Comparison of ENCODE assay signal across 22 cellular contexts in the genomic region with DNA sequence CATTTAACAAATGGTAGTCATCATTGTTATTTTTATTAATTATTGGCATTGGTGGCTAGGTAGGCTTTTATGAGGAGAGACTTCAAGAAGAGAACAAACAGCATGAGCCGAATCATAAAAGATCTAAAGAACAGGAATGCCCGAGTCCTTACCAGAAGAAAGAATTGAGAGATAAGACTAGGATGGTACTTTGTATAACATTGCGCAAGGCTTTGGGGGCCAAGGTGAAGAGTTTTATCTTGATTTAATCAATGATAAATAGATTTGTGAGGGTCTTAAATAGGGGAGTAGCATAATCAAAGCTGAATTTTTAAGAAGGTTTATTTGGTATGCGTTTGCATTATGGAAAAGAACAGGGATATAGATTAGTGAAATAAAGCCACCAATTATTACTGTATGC. TPM values are rescaled to one million over a fixed set of nuclear protein-coding genes. Genes with fewer than 3 reads are reported as not detected.
DNase-seq lines count a peak whose midpoint lies in the region; ATAC-seq, FAIRE-seq and TF ChIP-seq lines count a peak whose summit lies in the region.
"Had no signal": no experiment of that assay in that cellular context is flagged by ENCODE, and none has a peak within 500 bp of the region (broad histone marks: within the 10 kb centered on the region; RNA-seq: fewer than 3 reads in every experiment).

No MANE protein-coding gene starts in this region.

- peaks cover 13 to 32% of the 10 kb centered on the region in 2 experiments; a peak in 3 of 4 replicates for H3K79me1 ChIP-seq in IMR-90 (ENCODE audit: low read depth in 1 of 2, low read length in 2 of 2)

- H3K23ac ChIP-seq in IMR-90 (ENCODE audit: low read depth, low read length), result no peak overlapping the region

- no peak overlapping the region for H3K14ac ChIP-seq in IMR-90 (replicated peaks; ENCODE audit: low read depth, low read length)

- WGBS in HepG2 (ENCODE audit: low lambda C conversion rate), result 96% methylated on average over 4 of the region's 4 CpGs
- WGBS in right lobe of liver (ENCODE audit: insufficient coverage, low coverage, low lambda C conversion rate, missing lambda C conversion rate), result 89% methylated on average over 4 of the region's 4 CpGs
- WGBS in IMR-90 (ENCODE audit: extremely low coverage in 2 of 2, insufficient read length in 1 of 2), 2 experiments, result 96 to 100% methylated on average over 1 to 3 of the region's 4 CpGs
- WGBS in K562 (ENCODE audit: insufficient coverage, low coverage, missing lambda C conversion rate), result 93% methylated on average over 4 of the region's 4 CpGs

- no peak overlapping the region for H4K91ac ChIP-seq in IMR-90 (ENCODE audit: insufficient read depth, low read depth, low read length)

- no peak for TF ChIP-seq RAD21 in HepG2 (CRISPR knock-in tag; IDR thresholded peaks at IDR 0.05)
- TF ChIP-seq RAD21 in IMR-90 (IDR thresholded peaks at IDR 0.05; ENCODE audit: low read length), result no peak
- TF ChIP-seq RAD21 in K562 (CRISPR knock-in tag; conservative IDR thresholded peaks at IDR 0.05 in 1 of 2, IDR thresholded peaks at IDR 0.05 in 1 of 2), result no peak

- H3K36me3 ChIP-seq in HepG2 (replicated peaks in 1 of 2; ENCODE audit: control insufficient read depth in 1 of 2, insufficient read depth in 2 of 2, low read length in 2 of 2) (peaks cover 0 to 19% of the 10 kb centered on the region in 2 experiments; a peak in 3 of 5 replicates), right lobe of liver (peaks cover 0 to 11% (median 2%) of the 10 kb centered on the region in 4 donors), IMR-90 (ENCODE audit: control insufficient read depth, insufficient read depth, low read length) (peaks cover 2% of the 10 kb centered on the region; the same call in 1 of the 2 replicates), K562 (ENCODE audit: control insufficient read depth, insufficient read depth, low read length) (peaks cover 9% of the 10 kb centered on the region)

- H3K9me1 ChIP-seq in IMR-90 (ENCODE audit: insufficient read depth, low read length), result 0 out of 2 replicates have a peak, but pooled peaks cover 2% of the 10 kb centered on the region
- no peaks in the 10 kb centered on the region for H3K9me1 ChIP-seq in K562 (ENCODE audit: control insufficient read depth, insufficient read depth, low read length)

- no peak overlapping the region for H4K5ac ChIP-seq in IMR-90 (ENCODE audit: low read depth, low read length)

- H2BK15ac ChIP-seq in IMR-90 (ENCODE audit: low read depth, low read length), result no peak overlapping the region

- H3K9ac ChIP-seq in HepG2 (ENCODE audit: insufficient read depth, low read depth, low read length) (no peak overlapping the region), IMR-90 (ENCODE audit: low read depth, low read length) (no peak overlapping the region), K562 (ENCODE audit: insufficient read depth in 1 of 2, low read depth in 2 of 2, low read length in 2 of 2) (no peak overlapping the region)
- H3K9ac ChIP-seq: BLaER1 had no signal

- ATAC-seq in HepG2 (no peak), right lobe of liver (no peak), IMR-90 (ENCODE audit: low read depth) (no peak), K562 (no peak), GM19463 (IDR thresholded peaks at IDR 0.05; ENCODE audit: unreplicated experiment) (no peak)
- ATAC-seq: A549; CD8-positive, alpha-beta T cell had no signal

- no peak for TF ChIP-seq EP300 in HepG2 (IDR thresholded peaks at IDR 0.05; ENCODE audit: low read depth in 2 of 2, low read length in 2 of 2)
- no peak for TF ChIP-seq EP300 in HepG2 (CRISPR knock-in tag; IDR thresholded peaks at IDR 0.05; ENCODE audit: borderline replicate concordance)
- no peak for TF ChIP-seq EP300 in K562 (IDR thresholded peaks at IDR 0.05; ENCODE audit: low read length)

- no peaks in the 10 kb centered on the region for H3K4me1 ChIP-seq in HepG2 (ENCODE audit: insufficient read depth, low read length)
- no peaks in the 10 kb centered on the region for H3K4me1 ChIP-seq in right lobe of liver
- H3K4me1 ChIP-seq in IMR-90 (ENCODE audit: control insufficient read depth, insufficient read depth, low read length), result no peaks in the 10 kb centered on the region
- no peaks in the 10 kb centered on the region; a peak in 1 of 5 replicates for H3K4me1 ChIP-seq in K562 (replicated peaks in 1 of 2; ENCODE audit: control insufficient read depth in 2 of 2, insufficient read depth in 2 of 2, low read length in 2 of 2)
- H3K4me1 ChIP-seq: A549 had no signal

- dilution Hi-C loops in IMR-90 (cut with HindIII; ENCODE audit: low sequenced_read_pairs, unreplicated experiment), result no loop called here

- TF ChIP-seq POLR2A in HepG2 (IDR thresholded peaks at IDR 0.05; ENCODE audit: insufficient read depth in 1 of 2, low read depth in 2 of 2, low read length in 2 of 2) (no peak), right lobe of liver (IDR thresholded peaks at IDR 0.05) (no peak), IMR-90 (IDR thresholded peaks at IDR 0.05; ENCODE audit: low read depth, low read length) (no peak), K562 (conservative IDR thresholded peaks at IDR 0.05) (no peak)

- no peaks in the 10 kb centered on the region for H3K27me3 ChIP-seq in HepG2 (ENCODE audit: control insufficient read depth in 1 of 2, insufficient read depth in 2 of 2, low read length in 2 of 2)
- no peaks in the 10 kb centered on the region for H3K27me3 ChIP-seq in right lobe of liver
- no peaks in the 10 kb centered on the region for H3K27me3 ChIP-seq in IMR-90 (ENCODE audit: control insufficient read depth, insufficient read depth, low read length)
- H3K27me3 ChIP-seq in K562 (ENCODE audit: control insufficient read depth in 2 of 2, insufficient read depth in 2 of 2, low read length in 2 of 2), result no peaks in the 10 kb centered on the region
- H3K27me3 ChIP-seq: BE2C, BLaER1 had no signal

- no peak for DNase-seq in HepG2 (ENCODE audit: low spot score)
- DNase-seq in right lobe of liver, result no peak
- no peak for DNase-seq in IMR-90
- no peak for DNase-seq in K562 (ENCODE audit: extremely low read depth in 1 of 4, low spot score in 3 of 4)
- no peak for DNase-seq in GM19240 (ENCODE audit: insufficient read length, low spot score)
- DNase-seq in activated naive CD4-positive, alpha-beta T cell treated with anti-CD3 and anti-CD28 coated beads, Interleukin-2, amount 50 U/mL, for 16 hours, result no peak
- DNase-seq: ACHN; BE2C; C1 segment of cervical spinal cord; Calu3; CD4-positive, alpha-beta T cell; CD8-positive, alpha-beta T cell; DMS79 treated with DMSO at 0.1 percent for 48 hours; GF-D8 had no signal

- no peak overlapping the region for H2AK9ac ChIP-seq in IMR-90 (replicated peaks; ENCODE audit: low read depth, low read length, poor library complexity)

- H3K4me3 ChIP-seq in HepG2 (replicated peaks in 1 of 3; ENCODE audit: insufficient read depth in 1 of 3, low read depth in 2 of 3, low read length in 3 of 3) (no peak overlapping the region), right lobe of liver (no peak overlapping the region), IMR-90 (ENCODE audit: insufficient read depth, low read depth, low read length) (no peak overlapping the region), K562 (no peak overlapping the region)
- H3K4me3 ChIP-seq: A549, BLaER1 had no signal

- H2BK120ac ChIP-seq in IMR-90 (ENCODE audit: low read depth, low read length), result no peak overlapping the region

- H2BK5ac ChIP-seq in IMR-90 (ENCODE audit: low read depth, low read length, poor library complexity, severe bottlenecking), result no peak overlapping the region

- BruUV-seq in HepG2 (replicated peaks; lab: Mats Ljungman, UMichigan), result TSS peak; percentile 26
- no TSS peak for BruUV-seq in IMR-90 (replicated peaks; lab: Mats Ljungman, UMichigan)
- no TSS peak for BruUV-seq in K562 (replicated peaks; lab: Mats Ljungman, UMichigan)

- H3K27ac ChIP-seq in HepG2 (ENCODE audit: extremely low read length, insufficient read depth, low read length) (no peak overlapping the region), right lobe of liver (no peak overlapping the region), IMR-90 (ENCODE audit: insufficient read depth, low read length) (no peak overlapping the region), K562 (ENCODE audit: extremely low read depth, low read depth, low read length) (no peak overlapping the region)
- H3K27ac ChIP-seq: 22Rv1, A549, BLaER1 had no signal

- H3K4me2 ChIP-seq in HepG2 (ENCODE audit: low read depth, low read length), result no peak overlapping the region
- no peak overlapping the region for H3K4me2 ChIP-seq in IMR-90 (ENCODE audit: low read depth, low read length)
- no peak overlapping the region for H3K4me2 ChIP-seq in K562 (ENCODE audit: insufficient read depth, low read length)
- H3K4me2 ChIP-seq: A549, BLaER1 had no signal

- H2AFZ ChIP-seq in HepG2 (ENCODE audit: low read length), result no peak overlapping the region
- H2AFZ ChIP-seq in IMR-90 (replicated peaks; ENCODE audit: low read length, poor library complexity), result no peak overlapping the region
- no peak overlapping the region for H2AFZ ChIP-seq in K562 (ENCODE audit: low read depth, low read length)

- no peak overlapping the region for H4K8ac ChIP-seq in IMR-90 (ENCODE audit: low read depth in 2 of 2, low read length in 2 of 2)

- H4K20me1 ChIP-seq in HepG2 (ENCODE audit: insufficient read depth, low read length), result no peaks in the 10 kb centered on the region
- no peaks in the 10 kb centered on the region; the same call in none of the 2 replicates for H4K20me1 ChIP-seq in IMR-90 (ENCODE audit: insufficient read depth, low read length)
- no peaks in the 10 kb centered on the region for H4K20me1 ChIP-seq in K562 (replicated peaks; ENCODE audit: control insufficient read depth, insufficient read depth, low read length)

- no peak overlapping the region for H2BK20ac ChIP-seq in IMR-90 (ENCODE audit: low read depth, low read length)

- CTCF ChIA-PET in HepG2 (lab: Yijun Ruan, JAX; ENCODE audit: low intra/inter-chr PET ratio, low total read pairs) (no interaction called here), IMR-90 (lab: Yijun Ruan, JAX) (no interaction called here), K562 (lab: Yijun Ruan, JAX; ENCODE audit: low intra/inter-chr PET ratio) (no interaction called here)

- TF ChIP-seq CTCF in HepG2 (CRISPR knock-in tag; IDR thresholded peaks at IDR 0.05) (no peak), right lobe of liver (IDR thresholded peaks at IDR 0.05) (no peak), IMR-90 (conservative IDR thresholded peaks at IDR 0.05; ENCODE audit: low read depth, low read length) (no peak), K562 (IDR thresholded peaks at IDR 0.05 in 2 of 3, conservative IDR thresholded peaks at IDR 0.05 in 1 of 3; ENCODE audit: insufficient read depth in 2 of 3, low read depth in 1 of 3, low read length in 3 of 3) (no peak)

- no peak overlapping the region for H3K18ac ChIP-seq in IMR-90 (ENCODE audit: low read depth, low read length)

- H2AK5ac ChIP-seq in IMR-90 (ENCODE audit: low read depth, low read length), result no peak overlapping the region

- H3K56ac ChIP-seq in IMR-90 (ENCODE audit: extremely low read depth, insufficient read depth, low read length), result no peak overlapping the region

- intact Hi-C loops in HepG2 (cut with micrococcal nuclease; ENCODE audit: unreplicated experiment), result no loop called here
- intact Hi-C loops in right lobe of liver (cut with DNase I), result no loop called here
- intact Hi-C loops in IMR-90 (cut with micrococcal nuclease), result no loop called here
- intact Hi-C loops in K562 (cut with micrococcal nuclease), result no loop called here

- H3K79me2 ChIP-seq in HepG2 (ENCODE audit: insufficient read depth, low read length) (peaks cover 12% of the 10 kb centered on the region), K562 (ENCODE audit: control insufficient read depth, insufficient read depth, low read length) (peaks cover 16% of the 10 kb centered on the region)

- FAIRE-seq in HepG2 (lab: Jason Lieb, UNC) (no peak), K562 (lab: Jason Lieb, UNC) (peak; percentile 48)
- FAIRE-seq: A549, D721Med, GM12891, GM19239 had no signal

- in situ Hi-C loops in HepG2 (cut with HindIII; ENCODE audit: extremely low pct_ligation_motif_present, low pct_unique_long_range_greater_than_20kb) (no loop called here), IMR-90 (cut with MboI; ENCODE audit: low sequenced_read_pairs) (no loop called here), K562 (cut with MboI) (no loop called here)

- no peak overlapping the region for H3K4ac ChIP-seq in IMR-90 (ENCODE audit: low read depth, low read length)

- POLR2A ChIA-PET in HepG2 (lab: Yijun Ruan, JAX) (no interaction called here), IMR-90 (lab: Charles Lee; ENCODE audit: unreplicated experiment) (no interaction called here), K562 (lab: Yijun Ruan, JAX) (no interaction called here)

- no peaks in the 10 kb centered on the region for H3K9me3 ChIP-seq in HepG2 (ENCODE audit: low read length)
- H3K9me3 ChIP-seq in right lobe of liver, result no peaks in the 10 kb centered on the region
- no peaks in the 10 kb centered on the region for H3K9me3 ChIP-seq in IMR-90 (ENCODE audit: control insufficient read depth, insufficient read depth, low read length)
- no peaks in the 10 kb centered on the region; the same call in 1 of the 2 replicates for H3K9me3 ChIP-seq in K562 (replicated peaks; ENCODE audit: control insufficient read depth, insufficient read depth, low read depth, low read length)
- H3K9me3 ChIP-seq: A549, BE2C, Caco-2 had no signal

RNA-seq across cellular contexts. Expression of a gene that starts 15.4 kb away (rescaled TPM):
- total RNA-seq in HepG2 (2016; rRNA removed; fragmentation: Illumina TruSeq; extraction: Trizol) (21.5 and 36.2 TPM in 2 replicates), right lobe of liver (10 to 100 TPM; 10.2 to 12.3 (median 11.0) TPM), IMR-90 (2012; rRNA removed) (16.8 and 26.7 TPM in 2 replicates), K562 (2014; rRNA removed) (9.7 and 11.0 TPM in 2 replicates), K562 (2014; rRNA removed; fragmentation: Illumina TruSeq; extraction: Trizol) (24.3 and 26.4 TPM in 2 replicates), K562 (2015; rRNA removed; fragmentation: Illumina TruSeq; extraction: Trizol) (20.6 and 23.0 TPM in 2 replicates), K562 (2021) (15.1 and 16.8 TPM in 2 replicates)
- total RNA-seq in HepG2 (2016; cell fraction: cytosol; rRNA removed; fragmentation: Illumina TruSeq; extraction: Trizol; ENCODE audit: low read depth), result 2.2 and 2.3 TPM in 2 replicates
- 22.3 and 33.2 TPM in 2 replicates for total RNA-seq in HepG2 (2016; cell fraction: insoluble cytoplasmic fraction; rRNA removed; fragmentation: Illumina TruSeq; extraction: Trizol)
- total RNA-seq in HepG2 (2016; cell fraction: membrane; rRNA removed; fragmentation: Illumina TruSeq; extraction: Trizol), result 6.7 and 8.7 TPM in 2 replicates
- 16.0 and 16.1 TPM in 2 replicates for total RNA-seq in HepG2 (2016; cell fraction: nucleus; rRNA removed; fragmentation: Illumina TruSeq; extraction: Trizol)
- polyA plus RNA-seq in HepG2 (2011; rRNA removed) (7.9 and 11.4 TPM in 2 replicates), IMR-90 (2012; rRNA removed) (7.0 TPM in 2 replicates), K562 (2011; rRNA removed) (21.1 and 26.3 TPM in 2 replicates), K562 (2014; fragmentation: Illumina TruSeq; extraction: Trizol) (16.6 and 16.7 TPM in 2 replicates), K562 (2014; fragmentation: Nextera tagmentation; extraction: Ambion mirVana) (10 to 100 TPM; 14.9 to 15.7 TPM), K562 (2014; rRNA removed) (11.6 and 12.9 TPM in 2 replicates)
- 5.2 and 6.8 TPM in 2 replicates for polyA plus RNA-seq in HepG2 (2011; cell fraction: cytosol; rRNA removed)
- polyA plus RNA-seq in HepG2 (2011; cell fraction: nucleus; rRNA removed), result 2.3 and 2.8 TPM in 2 replicates
- 8.2 and 11.4 TPM in 2 replicates for polyA plus RNA-seq in HepG2 (2012)
- 0.60 and 0.67 TPM in 2 replicates for polyA plus RNA-seq in HepG2 (2016; cell fraction: cytosol; fragmentation: Illumina TruSeq; extraction: Trizol; ENCODE audit: low read depth)
- 18.6 and 21.4 TPM in 2 replicates for polyA plus RNA-seq in HepG2 (2016; cell fraction: insoluble cytoplasmic fraction; fragmentation: Illumina TruSeq; extraction: Trizol; ENCODE audit: low read depth)
- polyA plus RNA-seq in HepG2 (2016; cell fraction: membrane; fragmentation: Illumina TruSeq; extraction: Trizol; ENCODE audit: low read depth), result 2.7 and 3.2 TPM in 2 replicates
- polyA plus RNA-seq in HepG2 (2016; cell fraction: nucleus; fragmentation: Illumina TruSeq; extraction: Trizol; ENCODE audit: insufficient read depth, low read depth), result 12.6 and 14.0 TPM in 2 replicates
- polyA minus RNA-seq in HepG2 (2011; rRNA and poly(A)+ RNA removed; ENCODE audit: low replicate concordance), result 9.7 and 15.0 TPM in 2 replicates
- polyA minus RNA-seq in HepG2 (2011; cell fraction: cytosol; rRNA and poly(A)+ RNA removed), result 9.3 and 12.9 TPM in 2 replicates
- polyA minus RNA-seq in HepG2 (2011; cell fraction: nucleus; rRNA and poly(A)+ RNA removed), result 21.1 and 23.2 TPM in 2 replicates
- 2.0 and 2.5 TPM in 2 replicates for polyA plus RNA-seq in IMR-90 (2012; cell fraction: cytosol; rRNA removed)
- 1.4 and 4.7 TPM in 2 replicates for polyA plus RNA-seq in IMR-90 (2012; cell fraction: nucleus; rRNA removed; ENCODE audit: low replicate concordance)
- total RNA-seq in K562 (2011; cell fraction: chromatin; rRNA removed; ENCODE audit: low replicate concordance), result 11.2 and 27.9 TPM in 2 replicates
- 3.7 and 5.8 TPM in 2 replicates for total RNA-seq in K562 (2011; cell fraction: nucleolus; rRNA removed)
- total RNA-seq in K562 (2011; cell fraction: nucleoplasm; rRNA removed), result 7.2 and 11.5 TPM in 2 replicates
- 5.1 and 9.1 TPM in 2 replicates for polyA plus RNA-seq in K562 (2011; cell fraction: cytosol; rRNA removed)
- 4.4 and 5.6 TPM in 2 replicates for polyA plus RNA-seq in K562 (2011; cell fraction: nucleus; rRNA removed)
- polyA plus RNA-seq in K562 (2012), result 11.4 and 12.7 TPM in 2 replicates
- 31.0 and 32.5 TPM in 2 replicates for polyA minus RNA-seq in K562 (2011; rRNA and poly(A)+ RNA removed)
- polyA minus RNA-seq in K562 (2011; cell fraction: cytosol; rRNA and poly(A)+ RNA removed), result 10.6 and 13.6 TPM in 2 replicates
- polyA minus RNA-seq in K562 (2011; cell fraction: nucleus; rRNA and poly(A)+ RNA removed), result 8.3 and 13.6 TPM in 2 replicates

RNA-seq across cellular contexts. Expression of a gene that starts 16.2 kb away (rescaled TPM):
- total RNA-seq in HepG2 (2016; rRNA removed; fragmentation: Illumina TruSeq; extraction: Trizol) (8.5 and 10.3 TPM in 2 replicates), right lobe of liver (1 to 10 TPM; 3.6 to 6.6 (median 4.8) TPM), IMR-90 (2012; rRNA removed) (3.0 and 4.4 TPM in 2 replicates), K562 (2014; rRNA removed) (2.5 and 4.8 TPM in 2 replicates), K562 (2014; rRNA removed; fragmentation: Illumina TruSeq; extraction: Trizol) (7.5 and 7.9 TPM in 2 replicates), K562 (2015; rRNA removed; fragmentation: Illumina TruSeq; extraction: Trizol) (4.9 and 5.1 TPM in 2 replicates), K562 (2021) (12.6 and 13.0 TPM in 2 replicates)
- 4.4 and 5.6 TPM in 2 replicates for total RNA-seq in HepG2 (2016; cell fraction: cytosol; rRNA removed; fragmentation: Illumina TruSeq; extraction: Trizol; ENCODE audit: low read depth)
- total RNA-seq in HepG2 (2016; cell fraction: insoluble cytoplasmic fraction; rRNA removed; fragmentation: Illumina TruSeq; extraction: Trizol), result 9.8 and 10.3 TPM in 2 replicates
- 13.2 and 15.5 TPM in 2 replicates for total RNA-seq in HepG2 (2016; cell fraction: membrane; rRNA removed; fragmentation: Illumina TruSeq; extraction: Trizol)
- 10.3 and 13.5 TPM in 2 replicates for total RNA-seq in HepG2 (2016; cell fraction: nucleus; rRNA removed; fragmentation: Illumina TruSeq; extraction: Trizol)
- polyA plus RNA-seq in HepG2 (2011; rRNA removed) (13.2 and 17.3 TPM in 2 replicates), IMR-90 (2012; rRNA removed) (15.6 and 17.3 TPM in 2 replicates), K562 (2011; rRNA removed) (9.1 and 13.5 TPM in 2 replicates), K562 (2014; fragmentation: Illumina TruSeq; extraction: Trizol) (13.1 and 18.2 TPM in 2 replicates), K562 (2014; fragmentation: Nextera tagmentation; extraction: Ambion mirVana) (1 to 10 TPM; 2.1 to 3.4 TPM), K562 (2014; rRNA removed) (5.6 and 7.4 TPM in 2 replicates)
- 15.8 and 16.2 TPM in 2 replicates for polyA plus RNA-seq in HepG2 (2011; cell fraction: cytosol; rRNA removed)
- 9.5 and 9.9 TPM in 2 replicates for polyA plus RNA-seq in HepG2 (2011; cell fraction: nucleus; rRNA removed)
- polyA plus RNA-seq in HepG2 (2012), result 13.4 and 13.8 TPM in 2 replicates
- polyA plus RNA-seq in HepG2 (2016; cell fraction: cytosol; fragmentation: Illumina TruSeq; extraction: Trizol; ENCODE audit: low read depth), result 7.7 and 10.5 TPM in 2 replicates
- polyA plus RNA-seq in HepG2 (2016; cell fraction: insoluble cytoplasmic fraction; fragmentation: Illumina TruSeq; extraction: Trizol; ENCODE audit: low read depth), result 17.6 and 22.7 TPM in 2 replicates
- 20.6 and 21.7 TPM in 2 replicates for polyA plus RNA-seq in HepG2 (2016; cell fraction: membrane; fragmentation: Illumina TruSeq; extraction: Trizol; ENCODE audit: low read depth)
- 20.4 TPM in 2 replicates for polyA plus RNA-seq in HepG2 (2016; cell fraction: nucleus; fragmentation: Illumina TruSeq; extraction: Trizol; ENCODE audit: insufficient read depth, low read depth)
- 10.3 and 19.8 TPM in 2 replicates for polyA minus RNA-seq in HepG2 (2011; rRNA and poly(A)+ RNA removed; ENCODE audit: low replicate concordance)
- 4.6 and 5.2 TPM in 2 replicates for polyA minus RNA-seq in HepG2 (2011; cell fraction: cytosol; rRNA and poly(A)+ RNA removed)
- 17.9 and 21.6 TPM in 2 replicates for polyA minus RNA-seq in HepG2 (2011; cell fraction: nucleus; rRNA and poly(A)+ RNA removed)
- 9.0 and 11.2 TPM in 2 replicates for polyA plus RNA-seq in IMR-90 (2012; cell fraction: cytosol; rRNA removed)
- polyA plus RNA-seq in IMR-90 (2012; cell fraction: nucleus; rRNA removed; ENCODE audit: low replicate concordance), result 11.4 and 19.1 TPM in 2 replicates
- total RNA-seq in K562 (2011; cell fraction: chromatin; rRNA removed; ENCODE audit: low replicate concordance), result 2.9 and 6.2 TPM in 2 replicates
- total RNA-seq in K562 (2011; cell fraction: nucleolus; rRNA removed), result 1.6 and 2.2 TPM in 2 replicates
- total RNA-seq in K562 (2011; cell fraction: nucleoplasm; rRNA removed), result 2.9 and 4.7 TPM in 2 replicates
- 11.7 and 15.4 TPM in 2 replicates for polyA plus RNA-seq in K562 (2011; cell fraction: cytosol; rRNA removed)
- polyA plus RNA-seq in K562 (2011; cell fraction: nucleus; rRNA removed), result 5.7 and 8.3 TPM in 2 replicates
- 6.1 and 11.1 TPM in 2 replicates for polyA plus RNA-seq in K562 (2012)
- 5.5 and 9.1 TPM in 2 replicates for polyA minus RNA-seq in K562 (2011; rRNA and poly(A)+ RNA removed)
- 1.5 and 5.3 TPM in 2 replicates for polyA minus RNA-seq in K562 (2011; cell fraction: cytosol; rRNA and poly(A)+ RNA removed)
- polyA minus RNA-seq in K562 (2011; cell fraction: nucleus; rRNA and poly(A)+ RNA removed), result 3.7 and 5.5 TPM in 2 replicates
